Comparison of ENCODE assay signal across 28 cellular contexts in the genomic region with DNA sequence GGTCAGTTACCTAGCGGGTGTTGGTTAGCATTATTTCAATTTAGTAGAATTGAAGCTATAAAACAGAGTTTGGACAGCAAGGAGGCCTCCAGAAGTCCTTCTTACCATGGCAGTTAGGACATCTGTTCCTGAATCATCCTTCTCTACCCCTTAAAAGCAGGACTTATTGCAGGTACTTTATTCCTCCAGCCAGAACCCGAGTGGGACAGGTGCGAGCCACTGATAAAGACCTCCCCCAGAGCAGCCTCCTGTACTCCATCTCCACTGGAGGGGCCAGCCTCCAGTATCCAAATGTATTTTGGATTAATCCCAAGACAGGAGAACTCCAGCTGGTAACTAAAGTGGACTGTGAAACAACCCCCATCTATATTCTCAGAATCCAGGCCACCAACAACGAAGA.
"Had no signal": no experiment of that assay in that cellular context is flagged by ENCODE, and none has a peak within 500 bp of the region (broad histone marks: within the 10 kb centered on the region; RNA-seq: fewer than 3 reads in every experiment).

No MANE protein-coding gene starts in this region.

- DNase-seq: dermis blood vessel endothelial cell; effector memory CD4-positive, alpha-beta T cell; esophagus squamous epithelium; foreskin melanocyte; glutamatergic neuron; heart right ventricle; hippocampal formation; left cardiac atrium; left lung; mesenchymal stem cell; midbrain; naive thymus-derived CD8-positive, alpha-beta T cell; nephron progenitor cell; nucleus accumbens; right cardiac atrium; sigmoid colon; stimulated activated CD4-positive, alpha-beta T cell treated with anti-CD3 and anti-CD28 coated beads, Interleukin-2, amount 100 ng/mL, for 24 hours; stimulated activated CD4-positive, alpha-beta T cell treated with anti-CD3 and anti-CD28 coated beads, Interleukin-4, amount 100 ng/mL, for 24 hours; stimulated activated naive CD8-positive, alpha-beta T cell treated with anti-CD3 and anti-CD28 coated beads, Interleukin-15, Interleukin-2, amounts not matched to agents 100 U/mL and 50 U/mL, for 24 hours; upper lobe of left lung had no signal

- H3K27ac Mint-ChIP-seq: nephron progenitor cell; stimulated activated memory B cell treated with anti-CD40 and anti-IgM and Interleukin-4, amounts not matched to agents 10 μg/mL and 1 μg/mL and 100 μg/mL, for 72 hours had no signal

- ATAC-seq: heart right ventricle; left cardiac atrium; left lung; naive thymus-derived CD8-positive, alpha-beta T cell; right cardiac atrium; stimulated activated memory B cell treated with anti-CD40 and anti-IgM and Interleukin-4, amounts not matched to agents 10 μg/mL and 1 μg/mL and 100 μg/mL, for 72 hours; stimulated activated naive CD8-positive, alpha-beta T cell treated with anti-CD3 and anti-CD28 coated beads, Interleukin-15, Interleukin-2, amounts not matched to agents 100 U/mL and 50 U/mL, for 24 hours had no signal

- H3K9me3 ChIP-seq: esophagus squamous epithelium, heart right ventricle, left lung, prostate gland, sigmoid colon, thoracic aorta, tibial nerve, upper lobe of left lung had no signal

- H3K4me1 ChIP-seq: left lung, prostate gland, tibial nerve, upper lobe of left lung had no signal

- H3K36me3 ChIP-seq: esophagus squamous epithelium, heart right ventricle, left lung, prostate gland, sigmoid colon, thoracic aorta, tibial nerve, upper lobe of left lung had no signal

- FAIRE-seq: endothelial cell of umbilical vein, islet of Langerhans, urothelium cell line had no signal

- H3K27ac ChIP-seq: coronary artery, esophagus squamous epithelium, heart right ventricle, left lung, prostate gland, sigmoid colon, thoracic aorta, tibial nerve, upper lobe of left lung had no signal

- H3K9me3 Mint-ChIP-seq: nephron progenitor cell; stimulated activated memory B cell treated with anti-CD40 and anti-IgM and Interleukin-4, amounts not matched to agents 10 μg/mL and 1 μg/mL and 100 μg/mL, for 72 hours had no signal

- H3K27me3 ChIP-seq: esophagus squamous epithelium, left lung, sigmoid colon, tibial nerve, upper lobe of left lung had no signal

- H3K4me3 Mint-ChIP-seq: naive thymus-derived CD8-positive, alpha-beta T cell; nephron progenitor cell; stimulated activated memory B cell treated with anti-CD40 and anti-IgM and Interleukin-4, amounts not matched to agents 10 μg/mL and 1 μg/mL and 100 μg/mL, for 72 hours had no signal

- H3K4me3 ChIP-seq: coronary artery, esophagus squamous epithelium, heart right ventricle, left lung, prostate gland, sigmoid colon, thoracic aorta, tibial nerve, upper lobe of left lung had no signal
